ENCODE assay signal across 10 cellular contexts in genomic region chr1:168628807-168629206, GRCh38. TPM values are rescaled to one million over a fixed set of nuclear protein-coding genes. Genes with fewer than 3 reads are reported as not detected.
DNase-seq lines count a peak whose midpoint lies in the region; ATAC-seq and TF ChIP-seq lines count a peak whose summit lies in the region.
"Had no signal": no experiment of that assay in that cellular context is flagged by ENCODE, and none has a peak within 500 bp of the region (broad histone marks: within the 10 kb centered on the region; RNA-seq: fewer than 3 reads in every experiment).

No MANE protein-coding gene starts in this region.

- H4K5ac ChIP-seq in H9 (ENCODE audit: insufficient read length, low read depth, low read length), result no peak overlapping the region

- no peaks in the 10 kb centered on the region for H3K23me2 ChIP-seq in H9 (ENCODE audit: insufficient read length, low read depth, low read length, poor library complexity, severe bottlenecking)

- H3K4me3 ChIP-seq in brain microvascular endothelial cell (ENCODE audit: low read depth, low read length) (no peak overlapping the region), osteoblast (ENCODE audit: insufficient read depth, low read length) (no peak overlapping the region)
- no peak overlapping the region for H3K4me3 ChIP-seq in effector memory CD4-positive, alpha-beta T cell (ENCODE audit: insufficient read depth, low read depth, low read length, poor library complexity, severe bottlenecking)
- H3K4me3 ChIP-seq: Peyer's patch had no signal

- peaks cover 2 to 3% of the 10 kb centered on the region in 2 experiments; a peak in 3 of 4 replicates for H3K4me1 Mint-ChIP-seq in H9

- no peaks in the 10 kb centered on the region for H4K20me1 ChIP-seq in osteoblast (ENCODE audit: insufficient read depth, low read length)
- no peaks in the 10 kb centered on the region for H4K20me1 ChIP-seq in H9 (ENCODE audit: control insufficient read depth, insufficient read depth, insufficient read length)

- no peaks in the 10 kb centered on the region for H3K9me3 ChIP-seq in osteoblast (ENCODE audit: low read depth, low read length)
- H3K9me3 ChIP-seq in H9 (ENCODE audit: control insufficient read depth, low read depth, low read length), result no peaks in the 10 kb centered on the region
- H3K9me3 ChIP-seq in effector memory CD4-positive, alpha-beta T cell (ENCODE audit: control insufficient read depth, low read length), result no peaks in the 10 kb centered on the region
- H3K9me3 ChIP-seq: Peyer's patch had no signal

- no peaks in the 10 kb centered on the region; the same call in 1 of the 2 replicates for H3K27me3 Mint-ChIP-seq in H9 (ENCODE audit: low read depth)

- no peak for ATAC-seq in GM18519 (IDR thresholded peaks at IDR 0.05; ENCODE audit: low FRiP score, unreplicated experiment)
- ATAC-seq: effector memory CD8-positive, alpha-beta T cell had no signal

- no peak overlapping the region for H2BK15ac ChIP-seq in H9 (ENCODE audit: low read depth, low read length)

- H3K56ac ChIP-seq in H9 (ENCODE audit: insufficient read length, low read depth, low read length), result no peak overlapping the region

- no peak overlapping the region for H4K8ac ChIP-seq in H9 (replicated peaks; ENCODE audit: insufficient read length, low read depth, low read length)

- H3K23ac ChIP-seq in H9 (ENCODE audit: insufficient read length, low read depth, low read length), result no peak overlapping the region

- no peaks in the 10 kb centered on the region for H3K27me3 ChIP-seq in brain microvascular endothelial cell (replicated peaks)
- no peaks in the 10 kb centered on the region for H3K27me3 ChIP-seq in osteoblast (ENCODE audit: insufficient read depth, low read length)
- H3K27me3 ChIP-seq in H9 (ENCODE audit: insufficient read depth, low read length), result no peaks in the 10 kb centered on the region
- H3K27me3 ChIP-seq in effector memory CD4-positive, alpha-beta T cell (replicated peaks; ENCODE audit: control insufficient read depth, insufficient read depth, low read length, poor library complexity, severe bottlenecking), result peaks cover 2% of the 10 kb centered on the region
- H3K27me3 ChIP-seq: Peyer's patch had no signal

- no peak overlapping the region for H2AK5ac ChIP-seq in H9 (ENCODE audit: insufficient read length, low read length)

- H3K36me3 ChIP-seq in brain microvascular endothelial cell (replicated peaks) (no peaks in the 10 kb centered on the region), osteoblast (ENCODE audit: insufficient read depth, low read length) (no peaks in the 10 kb centered on the region)
- no peaks in the 10 kb centered on the region for H3K36me3 ChIP-seq in effector memory CD4-positive, alpha-beta T cell (ENCODE audit: control insufficient read depth, insufficient read depth, low read length)
- H3K36me3 ChIP-seq: Peyer's patch had no signal

- H3K4me1 ChIP-seq in osteoblast (ENCODE audit: insufficient read depth, low read length) (peaks cover 7% of the 10 kb centered on the region), H9 (ENCODE audit: insufficient read depth, low read length) (no peaks in the 10 kb centered on the region)
- no peaks in the 10 kb centered on the region for H3K4me1 ChIP-seq in effector memory CD4-positive, alpha-beta T cell (ENCODE audit: control insufficient read depth, insufficient read depth, low read length, poor library complexity, severe bottlenecking)
- H3K4me1 ChIP-seq: Peyer's patch had no signal

- no peak overlapping the region for H2AFZ ChIP-seq in osteoblast (ENCODE audit: low read length)
- no peak overlapping the region for H2AFZ ChIP-seq in H9 (ENCODE audit: low read length)

- H3K4ac ChIP-seq in H9 (ENCODE audit: low read depth, low read length), result no peak overlapping the region

- H2BK5ac ChIP-seq in H9 (ENCODE audit: insufficient read length, low read length), result no peak overlapping the region

- no peak overlapping the region for H2BK12ac ChIP-seq in H9 (ENCODE audit: insufficient read length, low read depth, low read length)

- H3K4me3 Mint-ChIP-seq in H9, result no peak overlapping the region
- H3K4me3 Mint-ChIP-seq: effector memory CD8-positive, alpha-beta T cell had no signal

- no peaks in the 10 kb centered on the region for H3K36me3 Mint-ChIP-seq in H9 (ENCODE audit: insufficient read depth in 1 of 3, low read depth in 3 of 3)

- DNase-seq in ELR (ENCODE audit: low read depth) (peak; percentile 52), HS-27A (ENCODE audit: low read depth) (peak; percentile 40), brain microvascular endothelial cell (peak; percentile 52), osteoblast (ENCODE audit: insufficient read length, low spot score, missing footprints) (no peak), H9 (no peak)
- no peak for DNase-seq in effector memory CD4-positive, alpha-beta T cell
- DNase-seq: DMS79 treated with DMSO at 0.1 percent for 48 hours; effector memory CD8-positive, alpha-beta T cell; Peyer's patch had no signal

- H2BK20ac ChIP-seq in H9 (ENCODE audit: low read depth, low read length, poor library complexity, severe bottlenecking), result no peak overlapping the region

- H3K27ac Mint-ChIP-seq in H9, result no peak overlapping the region
- H3K27ac Mint-ChIP-seq: effector memory CD8-positive, alpha-beta T cell had no signal

- H4K91ac ChIP-seq in H9 (ENCODE audit: insufficient read length, low read depth, low read length), result no peak overlapping the region

- H3K18ac ChIP-seq in H9 (ENCODE audit: insufficient read length, low read depth, low read length), result no peak overlapping the region

- H2BK120ac ChIP-seq in H9 (ENCODE audit: low read depth, low read length, poor library complexity, severe bottlenecking), result no peak overlapping the region

- TF ChIP-seq CTCF in brain microvascular endothelial cell (IDR thresholded peaks at IDR 0.05; ENCODE audit: low read depth, low read length, missing control alignments) (no peak), osteoblast (IDR thresholded peaks at IDR 0.05; ENCODE audit: extremely low read depth, low read depth, low read length) (no peak), H9 (conservative IDR thresholded peaks at IDR 0.05) (no peak)

- no peaks in the 10 kb centered on the region for H3K9me3 Mint-ChIP-seq in H9
- H3K9me3 Mint-ChIP-seq: effector memory CD8-positive, alpha-beta T cell had no signal

- no peak overlapping the region for H3K9ac ChIP-seq in H9 (ENCODE audit: extremely low read depth, insufficient read length, low read length)

- no peaks in the 10 kb centered on the region for H3K79me1 ChIP-seq in H9 (ENCODE audit: insufficient read depth, low read depth, low read length, poor library complexity, severe bottlenecking)

- no peak overlapping the region for H3T11ph ChIP-seq in H9 (ENCODE audit: low read length)

- in situ Hi-C loops in brain microvascular endothelial cell (cut with HindIII; ENCODE audit: low pct_ligation_motif_present, low sequenced_read_pairs), result loop anchor here (25.0 kb wide), 1 partner anchor 508 kb away; no protein-coding TSS in a partner anchor

- H3K27ac ChIP-seq in brain microvascular endothelial cell, result no peak overlapping the region
- H3K27ac ChIP-seq in osteoblast (ENCODE audit: low read depth, low read length), result no peak overlapping the region
- H3K27ac ChIP-seq in H9 (ENCODE audit: insufficient read length, low read depth, low read length), result no peak overlapping the region
- no peak overlapping the region for H3K27ac ChIP-seq in effector memory CD4-positive, alpha-beta T cell (ENCODE audit: insufficient read depth, low read length, poor library complexity, severe bottlenecking)
- H3K27ac ChIP-seq: Peyer's patch had no signal

- H3K79me2 ChIP-seq in osteoblast (ENCODE audit: insufficient read depth, low read length) (no peaks in the 10 kb centered on the region), H9 (ENCODE audit: insufficient read depth, low read length) (no peaks in the 10 kb centered on the region)

- no peak overlapping the region for H3K14ac ChIP-seq in H9 (ENCODE audit: insufficient read depth, low read length)

- H3K4me2 ChIP-seq in osteoblast (ENCODE audit: insufficient read depth, low read length), result peak overlapping the region; percentile 12
- H3K4me2 ChIP-seq in H9 (ENCODE audit: insufficient read depth, insufficient read length, low read length), result no peak overlapping the region

RNA-seq across cellular contexts. Expression of gene XCL1, which starts 52.4 kb away (rescaled TPM):
- total RNA-seq in osteoblast (not detected in 2 replicates), H9 (2021) (0.22 and 0.26 TPM in 2 replicates)
- total RNA-seq: Peyer's patch had no signal

Comparison
In these comparisons a context has a peak if more than half of its experiments do, and no peak if none do; other contexts are left out.
1. DNase-seq: peak in ELR (single experiment), HS-27A (single experiment) and brain microvascular endothelial cell (single experiment); none in osteoblast (single experiment), H9 (single experiment) and effector memory CD4-positive, alpha-beta T cell (0 of 3).